In the genomic region with DNA sequence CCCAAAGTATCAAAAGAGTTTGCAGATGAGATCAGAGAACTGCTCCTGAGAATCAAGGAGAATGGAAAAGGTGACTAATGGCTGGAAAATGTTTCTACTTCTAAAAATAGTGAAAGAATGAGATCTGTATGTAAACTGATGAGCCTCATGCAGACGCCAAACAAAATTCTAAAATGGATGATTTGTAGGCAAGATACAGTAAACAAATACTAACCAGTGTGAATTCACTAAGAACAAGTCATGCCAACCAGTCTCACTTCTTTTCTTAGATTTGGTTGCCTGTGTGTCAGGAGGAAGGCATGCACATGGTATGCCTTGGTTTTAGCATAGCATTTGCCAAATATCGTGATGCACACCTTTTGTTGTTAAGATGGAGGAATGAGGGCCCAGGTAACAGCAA, we compare ENCODE assay signal across 15 cellular contexts.
DNase-seq lines count a peak whose midpoint lies in the region; ATAC-seq, FAIRE-seq and TF ChIP-seq lines count a peak whose summit lies in the region.
"Had no signal": no experiment of that assay in that cellular context is flagged by ENCODE, and none has a peak within 500 bp of the region (broad histone marks: within the 10 kb centered on the region; RNA-seq: fewer than 3 reads in every experiment).

No MANE protein-coding gene starts in this region.

- DNase-seq in stimulated activated naive CD8-positive, alpha-beta T cell treated with anti-CD3 and anti-CD28 coated beads, Interleukin-15, amount 100 ng/mL, for 72 hours = no peak
- no peak for DNase-seq in activated T-helper 1 cell treated with anti-CD3 and anti-CD28 coated beads, Interleukin-12 subunit alpha, Interleukin-12 subunit beta, Interleukin-2, Interleukin-4 antibody, amounts not matched to agents 30 ng/mL and 10 ng/mL and 1 ng/mL, durations not matched to agents 14 hours and 24 hours and 36 hours (ENCODE audit: low spot score)
- DNase-seq in fibroblast of villous mesenchyme (ENCODE audit: low read depth) (peak; percentile 81), urothelium cell line (ENCODE audit: low spot score) (peak; percentile 51), NCI-H526 treated with DMSO at 0.1 percent for 48 hours (lab: John Stamatoyannopoulos, UW) (no peak), NCI-H748 (lab: John Stamatoyannopoulos, UW; ENCODE audit: unreplicated experiment) (no peak)
- DNase-seq: activated CD4-positive, alpha-beta memory T cell treated with anti-CD3 and anti-CD28 coated beads, Interleukin-2, amount 10 ng/mL, durations not matched to agents 7 days and 5 days; aorta; CD4-positive, CD25-positive, alpha-beta regulatory T cell; KBM-7; midbrain; NCI-H345 had no signal

- no peak for ATAC-seq in stimulated activated naive CD8-positive, alpha-beta T cell treated with anti-CD3 and anti-CD28 coated beads, Interleukin-15, amount 100 ng/mL, for 72 hours
- no peak for ATAC-seq in HG03108 (IDR thresholded peaks at IDR 0.05; ENCODE audit: unreplicated experiment)
- ATAC-seq: stimulated activated effector memory CD8-positive, alpha-beta T cell treated with anti-CD3 and anti-CD28 coated beads, Interleukin-12 subunit alpha, Interleukin-12 subunit beta, amount 100 ng/mL, for 72 hours had no signal

- TF ChIP-seq CTCF in fibroblast of villous mesenchyme (IDR thresholded peaks at IDR 0.05; ENCODE audit: insufficient read depth, low read depth, low read length) = no peak

- peaks cover 77% of the 10 kb centered on the region for H3K4me1 Mint-ChIP-seq in stimulated activated naive CD8-positive, alpha-beta T cell treated with anti-CD3 and anti-CD28 coated beads, Interleukin-15, Interleukin-2, amounts not matched to agents 100 ng/mL and 50 ng/mL, for 24 hours (ENCODE audit: low read depth)
- H3K4me1 Mint-ChIP-seq in stimulated activated naive CD8-positive, alpha-beta T cell treated with anti-CD3 and anti-CD28 coated beads, Interleukin-15, amount 100 ng/mL, for 72 hours = peaks cover 75% of the 10 kb centered on the region
- peaks cover 68% of the 10 kb centered on the region for H3K4me1 Mint-ChIP-seq in activated T-helper 1 cell treated with anti-CD3 and anti-CD28 coated beads, Interleukin-12 subunit alpha, Interleukin-12 subunit beta, Interleukin-2, Interleukin-4 antibody, amounts not matched to agents 30 ng/mL and 10 ng/mL and 1 ng/mL, durations not matched to agents 14 hours and 24 hours and 36 hours (ENCODE audit: low read depth)

- no peak overlapping the region for H3K4me3 Mint-ChIP-seq in stimulated activated naive CD8-positive, alpha-beta T cell treated with anti-CD3 and anti-CD28 coated beads, Interleukin-15, Interleukin-2, amounts not matched to agents 100 ng/mL and 50 ng/mL, for 24 hours
- H3K4me3 Mint-ChIP-seq in stimulated activated naive CD8-positive, alpha-beta T cell treated with anti-CD3 and anti-CD28 coated beads, Interleukin-15, amount 100 ng/mL, for 72 hours = no peak overlapping the region
- H3K4me3 Mint-ChIP-seq in activated T-helper 1 cell treated with anti-CD3 and anti-CD28 coated beads, Interleukin-12 subunit alpha, Interleukin-12 subunit beta, Interleukin-2, Interleukin-4 antibody, amounts not matched to agents 30 ng/mL and 10 ng/mL and 1 ng/mL, durations not matched to agents 14 hours and 24 hours and 36 hours = no peak overlapping the region
- H3K4me3 Mint-ChIP-seq: activated CD4-positive, alpha-beta memory T cell treated with anti-CD3 and anti-CD28 coated beads, Interleukin-2, amount 10 ng/mL, durations not matched to agents 7 days and 5 days; CD4-positive, CD25-positive, alpha-beta regulatory T cell; stimulated activated effector memory CD8-positive, alpha-beta T cell treated with anti-CD3 and anti-CD28 coated beads, Interleukin-12 subunit alpha, Interleukin-12 subunit beta, amount 100 ng/mL, for 72 hours had no signal

- no peaks in the 10 kb centered on the region for H3K9me3 Mint-ChIP-seq in stimulated activated naive CD8-positive, alpha-beta T cell treated with anti-CD3 and anti-CD28 coated beads, Interleukin-15, Interleukin-2, amounts not matched to agents 100 ng/mL and 50 ng/mL, for 24 hours
- H3K9me3 Mint-ChIP-seq in stimulated activated naive CD8-positive, alpha-beta T cell treated with anti-CD3 and anti-CD28 coated beads, Interleukin-15, amount 100 ng/mL, for 72 hours = no peaks in the 10 kb centered on the region
- H3K9me3 Mint-ChIP-seq in activated T-helper 1 cell treated with anti-CD3 and anti-CD28 coated beads, Interleukin-12 subunit alpha, Interleukin-12 subunit beta, Interleukin-2, Interleukin-4 antibody, amounts not matched to agents 30 ng/mL and 10 ng/mL and 1 ng/mL, durations not matched to agents 14 hours and 24 hours and 36 hours = peaks cover 19% of the 10 kb centered on the region
- H3K9me3 Mint-ChIP-seq: CD4-positive, CD25-positive, alpha-beta regulatory T cell; stimulated activated effector memory CD8-positive, alpha-beta T cell treated with anti-CD3 and anti-CD28 coated beads, Interleukin-12 subunit alpha, Interleukin-12 subunit beta, amount 100 ng/mL, for 72 hours had no signal

- intact Hi-C loops in activated T-helper 1 cell treated with anti-CD3 and anti-CD28 coated beads, Interleukin-12 subunit alpha, Interleukin-12 subunit beta, Interleukin-2, Interleukin-4 antibody, amounts not matched to agents 30 ng/mL and 10 ng/mL and 1 ng/mL, durations not matched to agents 14 hours and 24 hours and 36 hours (cut with micrococcal nuclease) = loop anchor here (5.0 to 10.0 kb wide), 3 partner anchors 343 to 1105 kb away; no protein-coding TSS in a partner anchor

- H3K4me3 ChIP-seq in fibroblast of villous mesenchyme (ENCODE audit: low read depth, low read length) = no peak overlapping the region

- peak overlapping the region; percentile 69 for H3K27ac Mint-ChIP-seq in stimulated activated naive CD8-positive, alpha-beta T cell treated with anti-CD3 and anti-CD28 coated beads, Interleukin-15, Interleukin-2, amounts not matched to agents 100 ng/mL and 50 ng/mL, for 24 hours
- no peak overlapping the region for H3K27ac Mint-ChIP-seq in stimulated activated naive CD8-positive, alpha-beta T cell treated with anti-CD3 and anti-CD28 coated beads, Interleukin-15, amount 100 ng/mL, for 72 hours
- peak overlapping the region; percentile 47 for H3K27ac Mint-ChIP-seq in activated T-helper 1 cell treated with anti-CD3 and anti-CD28 coated beads, Interleukin-12 subunit alpha, Interleukin-12 subunit beta, Interleukin-2, Interleukin-4 antibody, amounts not matched to agents 30 ng/mL and 10 ng/mL and 1 ng/mL, durations not matched to agents 14 hours and 24 hours and 36 hours
- H3K27ac Mint-ChIP-seq: activated CD4-positive, alpha-beta memory T cell treated with anti-CD3 and anti-CD28 coated beads, Interleukin-2, amount 10 ng/mL, durations not matched to agents 7 days and 5 days; CD4-positive, CD25-positive, alpha-beta regulatory T cell; stimulated activated effector memory CD8-positive, alpha-beta T cell treated with anti-CD3 and anti-CD28 coated beads, Interleukin-12 subunit alpha, Interleukin-12 subunit beta, amount 100 ng/mL, for 72 hours had no signal

- FAIRE-seq in urothelium cell line (lab: Jason Lieb, UNC) = peak; percentile 89

- H3K36me3 Mint-ChIP-seq in stimulated activated naive CD8-positive, alpha-beta T cell treated with anti-CD3 and anti-CD28 coated beads, Interleukin-15, Interleukin-2, amounts not matched to agents 100 ng/mL and 50 ng/mL, for 24 hours (ENCODE audit: low read depth) = peaks cover 3% of the 10 kb centered on the region
- peaks cover 11% of the 10 kb centered on the region for H3K36me3 Mint-ChIP-seq in activated T-helper 1 cell treated with anti-CD3 and anti-CD28 coated beads, Interleukin-12 subunit alpha, Interleukin-12 subunit beta, Interleukin-2, Interleukin-4 antibody, amounts not matched to agents 30 ng/mL and 10 ng/mL and 1 ng/mL, durations not matched to agents 14 hours and 24 hours and 36 hours (ENCODE audit: low read depth)
- H3K36me3 Mint-ChIP-seq: CD4-positive, CD25-positive, alpha-beta regulatory T cell had no signal

- no peaks in the 10 kb centered on the region for H3K27me3 Mint-ChIP-seq in stimulated activated naive CD8-positive, alpha-beta T cell treated with anti-CD3 and anti-CD28 coated beads, Interleukin-15, Interleukin-2, amounts not matched to agents 100 ng/mL and 50 ng/mL, for 24 hours
- no peaks in the 10 kb centered on the region for H3K27me3 Mint-ChIP-seq in stimulated activated naive CD8-positive, alpha-beta T cell treated with anti-CD3 and anti-CD28 coated beads, Interleukin-15, amount 100 ng/mL, for 72 hours
- H3K27me3 Mint-ChIP-seq in activated T-helper 1 cell treated with anti-CD3 and anti-CD28 coated beads, Interleukin-12 subunit alpha, Interleukin-12 subunit beta, Interleukin-2, Interleukin-4 antibody, amounts not matched to agents 30 ng/mL and 10 ng/mL and 1 ng/mL, durations not matched to agents 14 hours and 24 hours and 36 hours (ENCODE audit: insufficient read depth) = no peaks in the 10 kb centered on the region
- H3K27me3 Mint-ChIP-seq: activated CD4-positive, alpha-beta memory T cell treated with anti-CD3 and anti-CD28 coated beads, Interleukin-2, amount 10 ng/mL, durations not matched to agents 7 days and 5 days had no signal

Comparison
In these comparisons a context has a peak if more than half of its experiments do, and no peak if none do; other contexts are left out.
1. H3K27ac Mint-ChIP-seq: peak in stimulated activated naive CD8-positive, alpha-beta T cell treated with anti-CD3 and anti-CD28 coated beads, Interleukin-15, Interleukin-2, amounts not matched to agents 100 ng/mL and 50 ng/mL, for 24 hours (single experiment) and activated T-helper 1 cell treated with anti-CD3 and anti-CD28 coated beads, Interleukin-12 subunit alpha, Interleukin-12 subunit beta, Interleukin-2, Interleukin-4 antibody, amounts not matched to agents 30 ng/mL and 10 ng/mL and 1 ng/mL, durations not matched to agents 14 hours and 24 hours and 36 hours (single experiment); none in stimulated activated naive CD8-positive, alpha-beta T cell treated with anti-CD3 and anti-CD28 coated beads, Interleukin-15, amount 100 ng/mL, for 72 hours (0 of 2).
2. DNase-seq: peak in fibroblast of villous mesenchyme (single experiment) and urothelium cell line (single experiment); none in stimulated activated naive CD8-positive, alpha-beta T cell treated with anti-CD3 and anti-CD28 coated beads, Interleukin-15, amount 100 ng/mL, for 72 hours (0 of 2), activated T-helper 1 cell treated with anti-CD3 and anti-CD28 coated beads, Interleukin-12 subunit alpha, Interleukin-12 subunit beta, Interleukin-2, Interleukin-4 antibody, amounts not matched to agents 30 ng/mL and 10 ng/mL and 1 ng/mL, durations not matched to agents 14 hours and 24 hours and 36 hours (single experiment), NCI-H526 treated with DMSO at 0.1 percent for 48 hours (single experiment) and NCI-H748 (single experiment).